21 cellular contexts compared by ENCODE assay signal in genomic region chr5:172439785-172440480, GRCh38. TPM values are rescaled to one million over a fixed set of nuclear protein-coding genes. Genes with fewer than 3 reads are reported as not detected.
DNase-seq lines count a peak whose midpoint lies in the region; ATAC-seq, FAIRE-seq and TF ChIP-seq lines count a peak whose summit lies in the region.
"Had no signal": no experiment of that assay in that cellular context is flagged by ENCODE, and none has a peak within 500 bp of the region (broad histone marks: within the 10 kb centered on the region; RNA-seq: fewer than 3 reads in every experiment).

No MANE protein-coding gene starts in this region.

- H3K27me3 ChIP-seq in ascending aorta (no peaks in the 10 kb centered on the region), psoas muscle (ENCODE audit: insufficient read depth in 3 of 3, low read length in 2 of 3) (no peaks in the 10 kb centered on the region)
- H3K27me3 ChIP-seq: gastrocnemius medialis, ovary had no signal

- DNase-seq in AG10803 (ENCODE audit: low read depth) (peak; percentile 62), ascending aorta (ENCODE audit: low spot score in 2 of 2) (peak in 1 of 2 donors; percentile 80), globus pallidus (ENCODE audit: low spot score) (peak; percentile 66), psoas muscle (peak; percentile 65 to 68), urothelium cell line (ENCODE audit: low spot score) (no peak), dedifferentiated amniotic fluid mesenchymal stem cell (ENCODE audit: extremely low spot score) (no peak), DMS153 (lab: John Stamatoyannopoulos, UW) (no peak)
- no peak for DNase-seq in activated CD4-positive, alpha-beta T cell treated with anti-CD3 and anti-CD28 coated beads for 1 hour
- DNase-seq: activated B cell treated with CpG ODN at 0.5 μM for 24 hours; activated CD8-positive, alpha-beta T cell treated with anti-CD3 and anti-CD28 coated beads for 36 hours; activated naive CD4-positive, alpha-beta T cell treated with anti-CD3 and anti-CD28 coated beads, Interleukin-2, amount 10 ng/mL, durations not matched to agents 7 days and 5 days; activated T-cell treated with anti-CD3 and anti-CD28 coated beads, Interleukin-2, amount 50 U/mL, for 24 hours; CD4-positive, alpha-beta memory T cell; DND-41; gastrocnemius medialis; NCI-H2081; NCI-H510A; stimulated activated CD4-positive, alpha-beta T cell treated with anti-CD3 and anti-CD28 coated beads, Interleukin-1b, Interleukin-23, amount 100 ng/mL, for 48 hours had no signal

- H3K27ac ChIP-seq in ascending aorta (peak overlapping the region; percentile 38 to 53), psoas muscle (no peak overlapping the region)
- H3K27ac ChIP-seq: ovary had no signal

- H3K4me1 ChIP-seq in ascending aorta: peaks cover 15 to 48% of the 10 kb centered on the region in 2 donors
- H3K4me1 ChIP-seq in psoas muscle: peaks cover 16% of the 10 kb centered on the region

- H3K4me3 ChIP-seq in AG10803 (ENCODE audit: low read length): no peak overlapping the region
- no peak overlapping the region for H3K4me3 ChIP-seq in ascending aorta
- H3K4me3 ChIP-seq in psoas muscle: no peak overlapping the region
- H3K4me3 ChIP-seq: gastrocnemius medialis, ovary had no signal

- 64 to 82% (median 71%) methylated on average over 21 to 22 of the region's 22 CpGs for WGBS in psoas muscle, 3 donors

- H3K36me3 ChIP-seq in ascending aorta (peaks cover 6 to 9% of the 10 kb centered on the region in 2 donors), psoas muscle (ENCODE audit: insufficient read depth in 1 of 2, low read depth in 1 of 2) (no peaks in the 10 kb centered on the region)
- H3K36me3 ChIP-seq: gastrocnemius medialis, ovary had no signal

- no peaks in the 10 kb centered on the region for H3K9me3 ChIP-seq in ascending aorta
- no peaks in the 10 kb centered on the region for H3K9me3 ChIP-seq in psoas muscle
- H3K9me3 ChIP-seq: gastrocnemius medialis, ovary had no signal

- intact Hi-C loops in ascending aorta (cut with DNase I): no loop called here
- intact Hi-C loops in psoas muscle (cut with DNase I): no loop called here

- ATAC-seq in psoas muscle: no peak
- ATAC-seq: activated CD8-positive, alpha-beta T cell treated with anti-CD3 and anti-CD28 coated beads for 36 hours; gastrocnemius medialis; SK-N-SH treated with all-trans-retinoic acid at 6 μM for 48 hours had no signal

- FAIRE-seq in urothelium cell line (lab: Jason Lieb, UNC): no peak
- FAIRE-seq: colon had no signal

- TF ChIP-seq CTCF in AG10803 (conservative IDR thresholded peaks at IDR 0.05; ENCODE audit: low read length) (no peak), ascending aorta (IDR thresholded peaks at IDR 0.05) (no peak), psoas muscle (IDR thresholded peaks at IDR 0.05) (no peak)

RNA-seq across cellular contexts. Expression of gene SH3PXD2B, which starts 14.4 kb away (rescaled TPM):
- total RNA-seq in ascending aorta (60.8 TPM), psoas muscle (1 to 10 TPM; 2.5 to 5.3 (median 3.0) TPM)
- 1 to 10 TPM in 1 of 3 donors, under 1 TPM in 2; 0.58 to 2.5 (median 0.77) TPM for polyA plus RNA-seq in psoas muscle
- polyA plus RNA-seq: CD4-positive, alpha-beta memory T cell had no signal

Comparison
In these comparisons a context has a peak if more than half of its experiments do, and no peak if none do; other contexts are left out.
1. DNase-seq: peak in AG10803 (single experiment), globus pallidus (single experiment) and psoas muscle (2 of 2); none in urothelium cell line (single experiment), dedifferentiated amniotic fluid mesenchymal stem cell (single experiment), DMS153 (single experiment) and activated CD4-positive, alpha-beta T cell treated with anti-CD3 and anti-CD28 coated beads for 1 hour (single experiment).